Comparison of ENCODE assay signal across 27 cellular contexts in the genomic region with DNA sequence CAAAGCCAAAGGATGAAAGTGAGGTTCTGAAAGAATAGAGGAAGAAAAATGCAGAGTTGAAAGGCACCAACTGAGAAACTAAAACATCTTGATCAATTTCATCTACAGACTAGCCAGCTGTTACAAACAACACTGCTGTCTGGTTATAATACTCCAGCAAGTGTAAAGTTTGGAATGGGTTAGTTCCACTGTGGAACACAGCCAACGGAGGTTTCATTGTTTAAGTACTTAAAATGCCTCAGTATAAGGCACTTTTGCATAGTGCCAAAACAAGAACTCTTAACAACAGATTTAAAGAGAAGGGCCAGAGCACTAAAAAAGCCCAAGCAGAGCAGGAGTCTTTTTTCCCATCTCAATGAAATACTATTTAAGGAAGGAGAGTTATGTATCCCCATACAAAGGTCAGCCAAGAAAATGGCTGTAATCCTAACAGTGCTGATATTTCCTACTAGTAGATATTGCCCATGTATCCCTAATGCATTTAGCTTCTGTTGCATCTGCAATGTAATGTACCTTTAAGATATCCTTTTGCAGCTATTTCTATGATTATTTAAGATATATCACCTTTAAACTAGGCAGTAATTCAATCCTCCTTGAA. TPM values are rescaled to one million over a fixed set of nuclear protein-coding genes. Genes with fewer than 3 reads are reported as not detected.
DNase-seq lines count a peak whose midpoint lies in the region; ATAC-seq and TF ChIP-seq lines count a peak whose summit lies in the region.
"Had no signal": no experiment of that assay in that cellular context is flagged by ENCODE, and none has a peak within 500 bp of the region (broad histone marks: within the 10 kb centered on the region; RNA-seq: fewer than 3 reads in every experiment).

No MANE protein-coding gene starts in this region.

- H3K4me1 Mint-ChIP-seq in activated naive CD4-positive, alpha-beta T cell treated with anti-CD3 and anti-CD28 coated beads, Interleukin-2, amount 50 U/mL, for 24 hours: peaks cover 37% of the 10 kb centered on the region
- H3K4me1 Mint-ChIP-seq in osteocyte (ENCODE audit: unreplicated experiment): peaks cover 42% of the 10 kb centered on the region

- H3K4me2 ChIP-seq in fibroblast of lung (ENCODE audit: extremely low read depth, insufficient read depth, low read length): no peak overlapping the region
- H3K4me2 ChIP-seq: GM23338 had no signal

- H3K36me3 ChIP-seq in RWPE2 (ENCODE audit: low read depth) (peaks cover 24% of the 10 kb centered on the region), fibroblast of lung (ENCODE audit: control insufficient read depth, insufficient read depth, low read length) (no peaks in the 10 kb centered on the region)
- H3K36me3 ChIP-seq in effector memory CD4-positive, alpha-beta T cell (ENCODE audit: control insufficient read depth, insufficient read depth, low read length): no peaks in the 10 kb centered on the region
- H3K36me3 ChIP-seq: ascending aorta, stomach, tibial artery had no signal

- TF ChIP-seq CTCF in RWPE2 (IDR thresholded peaks at IDR 0.05; ENCODE audit: poor library complexity, severe bottlenecking) (no peak), fibroblast of lung (conservative IDR thresholded peaks at IDR 0.05 in 1 of 2, IDR thresholded peaks at IDR 0.05 in 1 of 2; ENCODE audit: low read depth in 1 of 2, low read length in 2 of 2) (no peak), osteocyte (IDR thresholded peaks at IDR 0.05) (no peak)

- H3K36me3 Mint-ChIP-seq in activated naive CD4-positive, alpha-beta T cell treated with anti-CD3 and anti-CD28 coated beads, Interleukin-2, amount 50 U/mL, for 24 hours: no peaks in the 10 kb centered on the region
- peaks cover under 1% of the 10 kb centered on the region for H3K36me3 Mint-ChIP-seq in osteocyte (ENCODE audit: unreplicated experiment)
- H3K36me3 Mint-ChIP-seq: naive B cell had no signal

- H3K9me3 ChIP-seq in RWPE2 (ENCODE audit: severe bottlenecking) (no peaks in the 10 kb centered on the region), fibroblast of lung (ENCODE audit: control insufficient read depth, insufficient read depth, low read depth, low read length) (no peaks in the 10 kb centered on the region)
- H3K9me3 ChIP-seq in effector memory CD4-positive, alpha-beta T cell (ENCODE audit: control insufficient read depth, low read length): no peaks in the 10 kb centered on the region
- H3K9me3 ChIP-seq: ascending aorta, stomach, tibial artery had no signal

- H3K27me3 ChIP-seq in RWPE2 (ENCODE audit: insufficient read depth, poor library complexity, severe bottlenecking) (no peaks in the 10 kb centered on the region), fibroblast of lung (ENCODE audit: control insufficient read depth, insufficient read depth, low read length) (no peaks in the 10 kb centered on the region)
- no peaks in the 10 kb centered on the region for H3K27me3 ChIP-seq in effector memory CD4-positive, alpha-beta T cell (replicated peaks; ENCODE audit: control insufficient read depth, insufficient read depth, low read length, poor library complexity, severe bottlenecking)
- H3K27me3 ChIP-seq: ascending aorta, tibial artery had no signal

- no peaks in the 10 kb centered on the region for H3K27me3 Mint-ChIP-seq in activated naive CD4-positive, alpha-beta T cell treated with anti-CD3 and anti-CD28 coated beads, Interleukin-2, amount 50 U/mL, for 24 hours
- no peaks in the 10 kb centered on the region for H3K27me3 Mint-ChIP-seq in osteocyte (ENCODE audit: unreplicated experiment)
- H3K27me3 Mint-ChIP-seq: CD4-positive, alpha-beta memory T cell; naive B cell had no signal

- H3K4me3 Mint-ChIP-seq in activated naive CD4-positive, alpha-beta T cell treated with anti-CD3 and anti-CD28 coated beads, Interleukin-2, amount 50 U/mL, for 24 hours: no peak overlapping the region
- H3K4me3 Mint-ChIP-seq in osteocyte (ENCODE audit: unreplicated experiment): no peak overlapping the region
- H3K4me3 Mint-ChIP-seq: activated T-helper 1 cell treated with anti-CD3 and anti-CD28 coated beads, Interleukin-12 subunit alpha, Interleukin-12 subunit beta, Interleukin-2, Interleukin-4 antibody, amounts not matched to agents 30 ng/mL and 10 ng/mL and 1 ng/mL, durations not matched to agents 14 hours and 24 hours and 36 hours; CD4-positive, alpha-beta memory T cell; GM23338 had no signal

- no peaks in the 10 kb centered on the region for H4K20me1 ChIP-seq in fibroblast of lung (ENCODE audit: control insufficient read depth, extremely low read depth, insufficient read depth, low read length)

- H2AFZ ChIP-seq in fibroblast of lung (ENCODE audit: low read length): no peak overlapping the region
- H2AFZ ChIP-seq: GM23338 had no signal

- peaks cover 23% of the 10 kb centered on the region for H3K4me1 ChIP-seq in RWPE2 (ENCODE audit: insufficient read depth, poor library complexity, severe bottlenecking)
- H3K4me1 ChIP-seq in fibroblast of lung (ENCODE audit: control insufficient read depth, extremely low read depth, insufficient read depth, low read length): peaks cover 13% of the 10 kb centered on the region
- no peaks in the 10 kb centered on the region for H3K4me1 ChIP-seq in effector memory CD4-positive, alpha-beta T cell (ENCODE audit: control insufficient read depth, insufficient read depth, low read length, poor library complexity, severe bottlenecking)

- peak overlapping the region; percentile 46 for H3K27ac Mint-ChIP-seq in activated naive CD4-positive, alpha-beta T cell treated with anti-CD3 and anti-CD28 coated beads, Interleukin-2, amount 50 U/mL, for 24 hours
- H3K27ac Mint-ChIP-seq in osteocyte (ENCODE audit: unreplicated experiment): peak overlapping the region; percentile 42
- H3K27ac Mint-ChIP-seq: activated T-helper 1 cell treated with anti-CD3 and anti-CD28 coated beads, Interleukin-12 subunit alpha, Interleukin-12 subunit beta, Interleukin-2, Interleukin-4 antibody, amounts not matched to agents 30 ng/mL and 10 ng/mL and 1 ng/mL, durations not matched to agents 14 hours and 24 hours and 36 hours; GM23338 had no signal

- no peak for DNase-seq in activated naive CD4-positive, alpha-beta T cell (lab: John Stamatoyannopoulos, UW)
- DNase-seq in RWPE2 (ENCODE audit: low spot score) (no peak), fibroblast of lung (ENCODE audit: low read depth in 2 of 2) (peak; percentile 43 to 48), osteocyte (ENCODE audit: extremely low spot score, unreplicated experiment) (no peak), DMS153 (lab: John Stamatoyannopoulos, UW) (no peak)
- no peak for DNase-seq in effector memory CD4-positive, alpha-beta T cell
- DNase-seq in activated CD4-positive, alpha-beta T cell treated with anti-CD3 and anti-CD28 coated beads, Interleukin-2, amount 50 U/mL, for 4 hours: no peak
- DNase-seq: activated CD4-positive, alpha-beta T cell treated with anti-CD3 and anti-CD28 coated beads, Interleukin-2, amount 50 U/mL, for 48 hours; activated CD4-positive, CD25-positive, alpha-beta regulatory T cell; activated naive CD4-positive, alpha-beta T cell treated with anti-CD3 and anti-CD28 coated beads, Interleukin-2, amount 50 U/mL, for 16 hours; CD4-positive, alpha-beta memory T cell; naive B cell; NCI-H1092 treated with DMSO at 0.1 percent for 48 hours; NCI-H2081; NCI-H226; NCI-H69; nucleus accumbens; stimulated activated CD4-positive, alpha-beta T cell treated with anti-CD3 and anti-CD28 coated beads, Interleukin-1b, Interleukin-23, amount 100 ng/mL, for 48 hours; stimulated activated CD8-positive, alpha-beta memory T cell treated with anti-CD3 and anti-CD28 coated beads, Interleukin-4, amount 100 ng/mL, for 48 hours; stomach; T-helper 1 cell; tibial artery had no signal

- H3K27ac ChIP-seq in RWPE2 (ENCODE audit: poor library complexity, severe bottlenecking): peak overlapping the region; percentile 83
- no peak overlapping the region for H3K27ac ChIP-seq in fibroblast of lung (ENCODE audit: insufficient read depth, low read length)
- H3K27ac ChIP-seq in effector memory CD4-positive, alpha-beta T cell (ENCODE audit: insufficient read depth, low read length, poor library complexity, severe bottlenecking): no peak overlapping the region
- H3K27ac ChIP-seq: ascending aorta, skin epidermis, tibial artery had no signal

- peaks cover 81% of the 10 kb centered on the region for H3K79me2 ChIP-seq in fibroblast of lung (ENCODE audit: control insufficient read depth, insufficient read depth, low read length)

- H3K4me3 ChIP-seq in RWPE2 (ENCODE audit: severe bottlenecking) (no peak overlapping the region), fibroblast of lung (replicated peaks in 1 of 4; ENCODE audit: control extremely low read depth in 1 of 4, insufficient read depth in 1 of 4, low read depth in 3 of 4, low read length in 4 of 4) (no peak overlapping the region)
- H3K4me3 ChIP-seq in effector memory CD4-positive, alpha-beta T cell (ENCODE audit: insufficient read depth, low read depth, low read length, poor library complexity, severe bottlenecking): no peak overlapping the region
- H3K4me3 ChIP-seq: ascending aorta, GM23338, skin epidermis, stomach, tibial artery had no signal

- no peaks in the 10 kb centered on the region for H3K9me3 Mint-ChIP-seq in activated naive CD4-positive, alpha-beta T cell treated with anti-CD3 and anti-CD28 coated beads, Interleukin-2, amount 50 U/mL, for 24 hours
- H3K9me3 Mint-ChIP-seq in osteocyte (ENCODE audit: unreplicated experiment): no peaks in the 10 kb centered on the region
- H3K9me3 Mint-ChIP-seq: activated T-helper 1 cell treated with anti-CD3 and anti-CD28 coated beads, Interleukin-12 subunit alpha, Interleukin-12 subunit beta, Interleukin-2, Interleukin-4 antibody, amounts not matched to agents 30 ng/mL and 10 ng/mL and 1 ng/mL, durations not matched to agents 14 hours and 24 hours and 36 hours; CD4-positive, alpha-beta memory T cell; GM23338; naive B cell had no signal

- no peak overlapping the region for H3K9ac ChIP-seq in fibroblast of lung (ENCODE audit: insufficient read depth, low read length)

- no peak for ATAC-seq in RWPE2 (ENCODE audit: low read depth)
- ATAC-seq: GM23338 had no signal

RNA-seq across cellular contexts. Expression of a gene that starts 16.5 kb away (rescaled TPM):
- 358 and 678 TPM in 2 replicates for total RNA-seq in fibroblast of lung
- polyA plus RNA-seq in fibroblast of lung: 103 and 209 TPM in 2 replicates
- 75.5 and 153 TPM in 2 replicates for polyA plus RNA-seq in fibroblast of lung (2012)
- 63.0 and 123 TPM in 2 replicates for polyA minus RNA-seq in fibroblast of lung (ENCODE audit: low replicate concordance)
- 62.1 and 68.4 TPM in 2 replicates for total RNA-seq in osteocyte

Comparison
In these comparisons a context has a peak if more than half of its experiments do, and no peak if none do; other contexts are left out.
1. DNase-seq: peak in fibroblast of lung (2 of 2); none in activated naive CD4-positive, alpha-beta T cell (0 of 4), RWPE2 (single experiment), osteocyte (single experiment), effector memory CD4-positive, alpha-beta T cell (0 of 3), activated CD4-positive, alpha-beta T cell treated with anti-CD3 and anti-CD28 coated beads, Interleukin-2, amount 50 U/mL, for 4 hours (0 of 2) and DMS153 (single experiment).